Comparison of ENCODE assay signal across 23 cellular contexts in genomic region chr1:93667642-93668041, GRCh38. TPM values are rescaled to one million over a fixed set of nuclear protein-coding genes. Genes with fewer than 3 reads are reported as not detected.
DNase-seq lines count a peak whose midpoint lies in the region; ATAC-seq, FAIRE-seq and TF ChIP-seq lines count a peak whose summit lies in the region.
"Had no signal": no experiment of that assay in that cellular context is flagged by ENCODE, and none has a peak within 500 bp of the region (broad histone marks: within the 10 kb centered on the region; RNA-seq: fewer than 3 reads in every experiment).

No MANE protein-coding gene starts in this region.

- no peak for TF ChIP-seq CTCF in RWPE1 (conservative IDR thresholded peaks at IDR 0.05; ENCODE audit: low read depth)
- no peak for TF ChIP-seq CTCF in hepatocyte (IDR thresholded peaks at IDR 0.05; ENCODE audit: poor library complexity)
- no peak for TF ChIP-seq CTCF in sigmoid colon (IDR thresholded peaks at IDR 0.05)
- TF ChIP-seq CTCF in D721Med (IDR thresholded peaks at IDR 0.05; ENCODE audit: insufficient read depth, missing control alignments), result no peak

- peaks cover 16% of the 10 kb centered on the region for H3K79me2 ChIP-seq in hepatocyte
- H3K79me2 ChIP-seq: parathyroid adenoma had no signal

- H3K27ac ChIP-seq in RWPE1 (peak overlapping the region; percentile 69), hepatocyte (peak overlapping the region; percentile 70), sigmoid colon (peak overlapping the region in 3 of 4 donors; percentile 78 to 86 (median 80))
- H3K27ac ChIP-seq: parathyroid adenoma, thoracic aorta had no signal

- H3K4me1 ChIP-seq in hepatocyte (ENCODE audit: insufficient read depth), result peaks cover 81% of the 10 kb centered on the region
- peaks cover 0 to 100% (median 97%) of the 10 kb centered on the region in 4 donors for H3K4me1 ChIP-seq in sigmoid colon

- DNase-seq in ELF-1 (ENCODE audit: low read depth, low spot score), result peak; percentile 94
- DNase-seq in RWPE1 (ENCODE audit: low spot score), result no peak
- DNase-seq in hepatocyte (ENCODE audit: low spot score), result peak; percentile 17
- no peak for DNase-seq in sigmoid colon
- no peak for DNase-seq in NCI-H748 (lab: John Stamatoyannopoulos, UW; ENCODE audit: unreplicated experiment)
- no peak for DNase-seq in D721Med (ENCODE audit: insufficient read length, low spot score)
- DNase-seq in stimulated activated CD4-positive, alpha-beta T cell treated with anti-CD3 and anti-CD28 coated beads, Interleukin-12 subunit alpha, Interleukin-12 subunit beta, amount 100 ng/mL, for 4 hours, result no peak
- DNase-seq: activated CD4-positive, alpha-beta T cell treated with anti-CD3 and anti-CD28 coated beads for 4 hours; activated naive CD4-positive, alpha-beta T cell treated with anti-CD3 and anti-CD28 coated beads, Interleukin-2, amount 50 U/mL, for 16 hours; aorta; CD8-positive, alpha-beta memory T cell; central memory CD4-positive, alpha-beta T cell; DMS53; erythroblast; natural killer cell; NCI-H2081 treated with DMSO at 0.1 percent for 48 hours; NCI-H446 treated with DMSO at 0.1 percent for 48 hours had no signal

- no peak for ATAC-seq in GM19455 (IDR thresholded peaks at IDR 0.05; ENCODE audit: unreplicated experiment)
- ATAC-seq: natural killer cell; stimulated activated effector memory CD8-positive, alpha-beta T cell treated with anti-CD3 and anti-CD28 coated beads, Interleukin-12 subunit alpha, Interleukin-12 subunit beta, amount 100 ng/mL, for 72 hours had no signal

- no peaks in the 10 kb centered on the region for H3K36me3 ChIP-seq in hepatocyte (replicated peaks; ENCODE audit: insufficient read depth, low read depth)
- no peaks in the 10 kb centered on the region for H3K36me3 ChIP-seq in sigmoid colon
- H3K36me3 ChIP-seq: thoracic aorta had no signal

- CTCF ChIA-PET in RWPE1 (lab: Yijun Ruan, JAX), result interaction anchor here (0.8 to 1.6 kb wide), 3 partner anchors 13 to 146 kb away, joined by 3 to 7 read pairs (median 4); no protein-coding TSS in a partner anchor

- 38% methylated on average over 4 of the region's 4 CpGs for WGBS in hepatocyte (ENCODE audit: low lambda C conversion rate, missing lambda C conversion rate)
- 50 to 82% methylated on average over 4 of the region's 4 CpGs for WGBS in sigmoid colon, 2 donors

- FAIRE-seq in D721Med (lab: Jason Lieb, UNC), result no peak
- FAIRE-seq: frontal cortex, TTC549 had no signal

- H3K9me3 ChIP-seq in hepatocyte (ENCODE audit: low read depth), result no peaks in the 10 kb centered on the region
- no peaks in the 10 kb centered on the region for H3K9me3 ChIP-seq in sigmoid colon
- H3K9me3 ChIP-seq: thoracic aorta had no signal

- POLR2A ChIA-PET in RWPE1 (lab: Yijun Ruan, JAX; ENCODE audit: low non-redundant PET), result no interaction called here

- TF ChIP-seq POLR2A in sigmoid colon (IDR thresholded peaks at IDR 0.05), result no peak

- no peak for TF ChIP-seq EP300 in sigmoid colon (IDR thresholded peaks at IDR 0.05)

- H2AFZ ChIP-seq in hepatocyte, result no peak overlapping the region
- H2AFZ ChIP-seq: parathyroid adenoma had no signal

- H3K4me3 ChIP-seq in hepatocyte, result no peak overlapping the region
- no peak overlapping the region for H3K4me3 ChIP-seq in sigmoid colon
- H3K4me3 ChIP-seq: thoracic aorta had no signal

- intact Hi-C loops in sigmoid colon (cut with DNase I), result loop anchor here (2.0 kb wide), 1 partner anchor 13 kb away; the partner anchor contains the start of gene BCAR3

- no peaks in the 10 kb centered on the region for H3K9me2 ChIP-seq in hepatocyte (replicated peaks; ENCODE audit: insufficient read depth)

- no peaks in the 10 kb centered on the region for H4K20me1 ChIP-seq in hepatocyte (ENCODE audit: insufficient read depth, poor library complexity, severe bottlenecking)

- no peak overlapping the region for H3K4me2 ChIP-seq in hepatocyte

- no peaks in the 10 kb centered on the region for H3K27me3 ChIP-seq in hepatocyte
- H3K27me3 ChIP-seq in sigmoid colon, result no peaks in the 10 kb centered on the region

RNA-seq across cellular contexts. Expression of gene BCAR3, which starts 14.0 kb away (rescaled TPM):
- total RNA-seq in hepatocyte, result 20.4 and 22.6 TPM in 2 replicates
- polyA plus RNA-seq in hepatocyte, result 22.5 and 23.7 TPM in 2 replicates
- 10 to 100 TPM; 12.3 to 22.1 (median 18.2) TPM for total RNA-seq in sigmoid colon
- polyA plus RNA-seq in sigmoid colon, result 10 to 100 TPM; 24.8 to 43.2 (median 39.5) TPM

Comparison
In these comparisons a context has a peak if more than half of its experiments do, and no peak if none do; other contexts are left out.
1. DNase-seq: peak in ELF-1 (single experiment) and hepatocyte (single experiment); none in RWPE1 (single experiment), sigmoid colon (single experiment), NCI-H748 (single experiment), D721Med (single experiment) and stimulated activated CD4-positive, alpha-beta T cell treated with anti-CD3 and anti-CD28 coated beads, Interleukin-12 subunit alpha, Interleukin-12 subunit beta, amount 100 ng/mL, for 4 hours (single experiment).
2. Peak in every context shown above with its lines, with median percentiles within 50 percentile points of each other: H3K27ac ChIP-seq.